19 cellular contexts compared by ENCODE assay signal in genomic region chr3:98775459-98775858, GRCh38. TPM values are rescaled to one million over a fixed set of nuclear protein-coding genes. Genes with fewer than 3 reads are reported as not detected.
DNase-seq lines count a peak whose midpoint lies in the region; ATAC-seq, FAIRE-seq and TF ChIP-seq lines count a peak whose summit lies in the region.
"Had no signal": no experiment of that assay in that cellular context is flagged by ENCODE, and none has a peak within 500 bp of the region (broad histone marks: within the 10 kb centered on the region; RNA-seq: fewer than 3 reads in every experiment).

No MANE protein-coding gene starts in this region.

- no peaks in the 10 kb centered on the region for H3K79me2 ChIP-seq in trophoblast cell (ENCODE audit: control insufficient read depth, insufficient read depth, low read length, poor library complexity)

- H3K9me3 ChIP-seq in Caco-2, result no peaks in the 10 kb centered on the region
- H3K9me3 ChIP-seq in trophoblast cell (ENCODE audit: insufficient read depth, low read depth, low read length), result no peaks in the 10 kb centered on the region
- H3K9me3 ChIP-seq: BE2C, SK-N-SH had no signal

- H3K36me3 ChIP-seq in Caco-2 (ENCODE audit: control insufficient read depth, insufficient read depth, low read length), result 0 out of 2 replicates have a peak, but pooled peaks cover 1% of the 10 kb centered on the region
- H3K36me3 ChIP-seq in brain microvascular endothelial cell (replicated peaks), result no peaks in the 10 kb centered on the region
- no peaks in the 10 kb centered on the region for H3K36me3 ChIP-seq in trophoblast cell (ENCODE audit: control insufficient read depth in 1 of 2, insufficient read depth in 2 of 2, low read length in 2 of 2)

- H3K27ac ChIP-seq in brain microvascular endothelial cell (peak overlapping the region; percentile 6), trophoblast cell (ENCODE audit: low read depth, low read length) (no peak overlapping the region)

- peaks cover 56% of the 10 kb centered on the region for H3K4me1 Mint-ChIP-seq in Caco-2 (ENCODE audit: low read depth, unreplicated experiment)

- no peak overlapping the region for H4K8ac ChIP-seq in trophoblast cell (ENCODE audit: low read depth, low read length)

- WGBS in trophoblast cell (ENCODE audit: extremely low coverage, insufficient coverage, insufficient read length), result no CpG with 5 or more reads among the region's 1 CpG

- no peak overlapping the region for H2BK120ac ChIP-seq in trophoblast cell (ENCODE audit: insufficient read depth, low read length, poor library complexity)

- POLR2A ChIA-PET in Caco-2 (lab: Charles Lee), result interaction anchor here (0.9 kb wide), 1 partner anchor 182 kb away, joined by 3 read pairs; the partner anchor contains the start of gene CPOX

- no peaks in the 10 kb centered on the region for H3K9me3 Mint-ChIP-seq in Caco-2 (ENCODE audit: unreplicated experiment)
- H3K9me3 Mint-ChIP-seq: CD4-positive, alpha-beta T cell had no signal

- H3K4me3 ChIP-seq in Caco-2 (ENCODE audit: low read depth, low read length) (no peak overlapping the region), brain microvascular endothelial cell (ENCODE audit: low read depth, low read length) (no peak overlapping the region), trophoblast cell (ENCODE audit: low read depth, low read length) (no peak overlapping the region)

- DNase-seq in Caco-2, result no peak
- no peak for DNase-seq in brain microvascular endothelial cell
- no peak for DNase-seq in trophoblast cell
- no peak for DNase-seq in NCI-H1694 treated with DMSO at 0.1 percent for 48 hours (lab: John Stamatoyannopoulos, UW)
- DNase-seq in NCI-H2081 (lab: John Stamatoyannopoulos, UW), result no peak
- no peak for DNase-seq in frontal cortex (ENCODE audit: low spot score in 2 of 2)
- DNase-seq: BE2C; CD4-positive, alpha-beta T cell; DMS153; GF-D8; GOT3; NCI-H1105; NK-92 treated with Interleukin-12 subunit alpha and Interleukin-12 subunit beta, amount 100 ng/mL, for 24 hours; SHP77; SK-N-SH had no signal

- no peak overlapping the region for H3K23ac ChIP-seq in trophoblast cell (ENCODE audit: low read length)

- FAIRE-seq in frontal cortex (lab: Jason Lieb, UNC), result no peak
- FAIRE-seq: A204.1 had no signal

- no peak overlapping the region for H3K14ac ChIP-seq in trophoblast cell (ENCODE audit: low read length)

- H2BK12ac ChIP-seq in trophoblast cell (ENCODE audit: low read length), result no peak overlapping the region

- CTCF ChIA-PET in Caco-2 (lab: Charles Lee), result no interaction called here

- peak overlapping the region; percentile 71 for H3K27ac Mint-ChIP-seq in Caco-2 (ENCODE audit: unreplicated experiment)
- H3K27ac Mint-ChIP-seq: CD4-positive, alpha-beta T cell had no signal

- TF ChIP-seq CTCF in Caco-2 (IDR thresholded peaks at IDR 0.05; ENCODE audit: insufficient read depth in 1 of 2, low read depth in 1 of 2, low read length in 1 of 2, severe bottlenecking in 1 of 2, unreplicated experiment in 1 of 2) (no peak), brain microvascular endothelial cell (IDR thresholded peaks at IDR 0.05; ENCODE audit: low read depth, low read length, missing control alignments) (no peak)

- intact Hi-C loops in Caco-2 (cut with micrococcal nuclease; ENCODE audit: unreplicated experiment), result no loop called here

- no peak overlapping the region for H4K12ac ChIP-seq in trophoblast cell (ENCODE audit: low read depth, low read length)

- H3K18ac ChIP-seq in trophoblast cell (ENCODE audit: low read length), result no peak overlapping the region

- peaks cover 67% of the 10 kb centered on the region for H3K36me3 Mint-ChIP-seq in Caco-2 (ENCODE audit: insufficient read depth, unreplicated experiment)

- no peaks in the 10 kb centered on the region for H3K27me3 ChIP-seq in Caco-2 (replicated peaks; ENCODE audit: control insufficient read depth, insufficient read depth, low read length)
- no peaks in the 10 kb centered on the region for H3K27me3 ChIP-seq in brain microvascular endothelial cell (replicated peaks)
- no peaks in the 10 kb centered on the region for H3K27me3 ChIP-seq in trophoblast cell (ENCODE audit: insufficient read depth, low read length)
- H3K27me3 ChIP-seq: BE2C had no signal

- peak; percentile 32 for ATAC-seq in HG02588 (IDR thresholded peaks at IDR 0.05; ENCODE audit: unreplicated experiment)
- peak; percentile 64 for ATAC-seq in HG03025 (IDR thresholded peaks at IDR 0.05; ENCODE audit: low FRiP score, unreplicated experiment)

- in situ Hi-C loops in brain microvascular endothelial cell (cut with HindIII; ENCODE audit: low pct_ligation_motif_present, low sequenced_read_pairs), result loop anchor here (25.0 kb wide), 1 partner anchor 163 kb away; no protein-coding TSS in a partner anchor

- H3K4ac ChIP-seq in trophoblast cell (ENCODE audit: low read depth, low read length), result no peak overlapping the region

- H3K4me1 ChIP-seq in Caco-2 (peaks cover 78% of the 10 kb centered on the region), trophoblast cell (ENCODE audit: control insufficient read depth in 1 of 2, insufficient read depth in 2 of 2, low read length in 2 of 2) (peaks cover 5 to 7% of the 10 kb centered on the region in 2 experiments)
- H3K4me1 ChIP-seq: BE2C had no signal

- no peaks in the 10 kb centered on the region for H3K27me3 Mint-ChIP-seq in Caco-2 (ENCODE audit: insufficient read depth, unreplicated experiment)

- no peak overlapping the region for H4K91ac ChIP-seq in trophoblast cell (ENCODE audit: low read depth, low read length)

- no peak overlapping the region for H3K9ac ChIP-seq in trophoblast cell (ENCODE audit: low read length)
- H3K9ac ChIP-seq: SK-N-SH had no signal

- peak overlapping the region; percentile 34 for H3K4me3 Mint-ChIP-seq in Caco-2 (ENCODE audit: unreplicated experiment)
- H3K4me3 Mint-ChIP-seq: CD4-positive, alpha-beta T cell had no signal

- no TSS peak for BruUV-seq in Caco-2 (replicated peaks; lab: Mats Ljungman, UMichigan)

- H3K4me2 ChIP-seq in trophoblast cell (ENCODE audit: low read length), result no peak overlapping the region
- H3K4me2 ChIP-seq: SK-N-SH had no signal

- H3K79me1 ChIP-seq in trophoblast cell (ENCODE audit: low read length), result no peaks in the 10 kb centered on the region

- no peak overlapping the region for H2AK5ac ChIP-seq in trophoblast cell (ENCODE audit: low read length)

- no peak overlapping the region for H2AFZ ChIP-seq in trophoblast cell (ENCODE audit: insufficient read depth, low read length, poor library complexity)

- no peak overlapping the region for H2BK5ac ChIP-seq in trophoblast cell (ENCODE audit: low read depth, low read length, poor library complexity)

RNA-seq across cellular contexts. Expression of gene ST3GAL6, which starts 12.3 kb away (rescaled TPM):
- 59.7 and 67.2 TPM in 2 replicates for total RNA-seq in Caco-2 (2022)
- 8.0 and 8.2 TPM in 2 replicates for polyA plus RNA-seq in trophoblast cell (2013)
- total RNA-seq in frontal cortex, result 18.3 TPM
- total RNA-seq: NCI-H460 had no signal
